ENCODE assay signal across 8 cellular contexts in genomic region chr19:38653028-38653571, GRCh38. TPM values are rescaled to one million over a fixed set of nuclear protein-coding genes. Genes with fewer than 3 reads are reported as not detected.
DNase-seq lines count a peak whose midpoint lies in the region; ATAC-seq and TF ChIP-seq lines count a peak whose summit lies in the region.

No MANE protein-coding gene starts in this region.

- H3K27me3 ChIP-seq in GM23248 (replicated peaks; ENCODE audit: insufficient read depth): no peaks in the 10 kb centered on the region
- H3K27me3 ChIP-seq in prostate gland (replicated peaks; ENCODE audit: insufficient read depth): no peaks in the 10 kb centered on the region

- intact Hi-C loops in prostate gland (cut with DNase I): loop anchor here (5.0 kb wide), 2 partner anchors 39 to 59 kb away; no protein-coding TSS in a partner anchor

- H3K9me3 ChIP-seq in GM23248 (ENCODE audit: low read depth): no peaks in the 10 kb centered on the region
- no peaks in the 10 kb centered on the region for H3K9me3 ChIP-seq in prostate gland

- no peaks in the 10 kb centered on the region for H3K9me2 ChIP-seq in GM23248 (ENCODE audit: insufficient read depth)

- H2AFZ ChIP-seq in GM23248: no peak overlapping the region

- peak; percentile 81 for DNase-seq in GM23248
- DNase-seq in RPMI7951 (ENCODE audit: low read depth): peak; percentile 43
- peak; percentile 85 for DNase-seq in fibroblast of the aortic adventitia (ENCODE audit: low read depth)
- DNase-seq in prostate gland (ENCODE audit: low spot score): no peak
- no peak for DNase-seq in anterior cingulate cortex (lab: John Stamatoyannopoulos, UW)
- no peak for DNase-seq in OCI-M2 (lab: John Stamatoyannopoulos, UW; ENCODE audit: unreplicated experiment)

- H3K27ac ChIP-seq in GM23248 (peak overlapping the region; percentile 97), prostate gland (peak overlapping the region; percentile 94 to 95)

- TF ChIP-seq CTCF in fibroblast of the aortic adventitia (IDR thresholded peaks at IDR 0.05; ENCODE audit: insufficient read depth, low read length): peak; percentile 12
- no peak for TF ChIP-seq CTCF in prostate gland (IDR thresholded peaks at IDR 0.05)

- H3K4me3 ChIP-seq in GM23248 (peak overlapping the region; percentile 99), fibroblast of the aortic adventitia (ENCODE audit: low read depth, low read length) (no peak overlapping the region), prostate gland (no peak overlapping the region)

- in situ Hi-C loops in GM23248 (cut with MboI): no loop called here

- WGBS in GM23248 (ENCODE audit: low coverage in 1 of 2, low lambda C conversion rate in 2 of 2, missing lambda C conversion rate in 2 of 2), 2 experiments: 6 to 10% methylated on average over 5 to 7 of the region's 7 CpGs
- WGBS in prostate gland: 21% methylated on average over 7 of the region's 7 CpGs

- TF ChIP-seq POLR2A in prostate gland (IDR thresholded peaks at IDR 0.05): no peak

- no peak for ATAC-seq in GM18907 (IDR thresholded peaks at IDR 0.05; ENCODE audit: unreplicated experiment)
- ATAC-seq in GM21723 (IDR thresholded peaks at IDR 0.05; ENCODE audit: unreplicated experiment): no peak

- peaks cover 74% of the 10 kb centered on the region for H3K4me1 ChIP-seq in GM23248 (ENCODE audit: insufficient read depth)
- H3K4me1 ChIP-seq in prostate gland (replicated peaks): peaks cover 20% of the 10 kb centered on the region

- peaks cover 98% of the 10 kb centered on the region for H3K79me2 ChIP-seq in GM23248 (ENCODE audit: insufficient read depth)

- H3K4me2 ChIP-seq in GM23248 (ENCODE audit: unreplicated experiment): peak overlapping the region; percentile 89

- no peaks in the 10 kb centered on the region for H4K20me1 ChIP-seq in GM23248 (ENCODE audit: insufficient read depth)

- H3K36me3 ChIP-seq in GM23248 (ENCODE audit: low read depth) (peaks cover 9% of the 10 kb centered on the region; the same call in 1 of the 2 replicates), prostate gland (no peaks in the 10 kb centered on the region)

- H3F3A ChIP-seq in GM23248 (ENCODE audit: insufficient read depth): peaks cover 91% of the 10 kb centered on the region

- H3K9ac ChIP-seq in GM23248: peak overlapping the region; percentile 98

RNA-seq across cellular contexts. Expression of gene ACTN4, which starts 5.7 kb away (rescaled TPM):
- total RNA-seq in GM23248 (2014; rRNA removed; shearing (Covaris generic)): 467 and 477 TPM in 2 replicates
- 84.6 and 85.7 TPM in 2 replicates for polyA plus RNA-seq in GM23248 (2016; fragmentation: Nextera tagmentation; extraction: Ambion mirVana)
- total RNA-seq in RPMI7951 (2014; rRNA removed; shearing (Covaris generic)): 306 and 358 TPM in 2 replicates
- total RNA-seq in fibroblast of the aortic adventitia (ENCODE audit: low replicate concordance): 20.1 and 280 TPM in 2 replicates
- 100 to 1,000 TPM; 312 to 330 TPM for total RNA-seq in prostate gland

RNA-seq across cellular contexts. Expression of gene EIF3K, which starts 34.1 kb away (rescaled TPM):
- total RNA-seq in GM23248 (2014; rRNA removed; shearing (Covaris generic)): 270 and 295 TPM in 2 replicates
- polyA plus RNA-seq in GM23248 (2016; fragmentation: Nextera tagmentation; extraction: Ambion mirVana): 143 and 151 TPM in 2 replicates
- 689 and 728 TPM in 2 replicates for total RNA-seq in RPMI7951 (2014; rRNA removed; shearing (Covaris generic))
- 268 and 491 TPM in 2 replicates for total RNA-seq in fibroblast of the aortic adventitia (ENCODE audit: low replicate concordance)
- 100 to 1,000 TPM; 368 to 618 TPM for total RNA-seq in prostate gland

RNA-seq across cellular contexts. Expression of gene MAP4K1, which starts 35.3 kb away (rescaled TPM):
- total RNA-seq in GM23248 (2014; rRNA removed; shearing (Covaris generic)): not detected in 2 replicates
- polyA plus RNA-seq in GM23248 (2016; fragmentation: Nextera tagmentation; extraction: Ambion mirVana): 0.63 and 1.0 TPM in 2 replicates
- 0.39 TPM in 1 of 2 replicates, not detected in the other for total RNA-seq in RPMI7951 (2014; rRNA removed; shearing (Covaris generic))
- total RNA-seq in fibroblast of the aortic adventitia (ENCODE audit: low replicate concordance) (0.57 TPM in 1 of 2 replicates, not detected in the other), prostate gland (10 to 100 TPM in 1 of 2 donors, 1 to 10 TPM in 1; 1.6 to 14.1 TPM)

Comparison
In these comparisons a context has a peak if more than half of its experiments do, and no peak if none do; other contexts are left out.
1. DNase-seq: peak in GM23248 (single experiment), RPMI7951 (single experiment) and fibroblast of the aortic adventitia (single experiment); none in prostate gland (single experiment), anterior cingulate cortex (0 of 58) and OCI-M2 (single experiment).